Comparison of ENCODE assay signal across 1 cellular context in the genomic region with DNA sequence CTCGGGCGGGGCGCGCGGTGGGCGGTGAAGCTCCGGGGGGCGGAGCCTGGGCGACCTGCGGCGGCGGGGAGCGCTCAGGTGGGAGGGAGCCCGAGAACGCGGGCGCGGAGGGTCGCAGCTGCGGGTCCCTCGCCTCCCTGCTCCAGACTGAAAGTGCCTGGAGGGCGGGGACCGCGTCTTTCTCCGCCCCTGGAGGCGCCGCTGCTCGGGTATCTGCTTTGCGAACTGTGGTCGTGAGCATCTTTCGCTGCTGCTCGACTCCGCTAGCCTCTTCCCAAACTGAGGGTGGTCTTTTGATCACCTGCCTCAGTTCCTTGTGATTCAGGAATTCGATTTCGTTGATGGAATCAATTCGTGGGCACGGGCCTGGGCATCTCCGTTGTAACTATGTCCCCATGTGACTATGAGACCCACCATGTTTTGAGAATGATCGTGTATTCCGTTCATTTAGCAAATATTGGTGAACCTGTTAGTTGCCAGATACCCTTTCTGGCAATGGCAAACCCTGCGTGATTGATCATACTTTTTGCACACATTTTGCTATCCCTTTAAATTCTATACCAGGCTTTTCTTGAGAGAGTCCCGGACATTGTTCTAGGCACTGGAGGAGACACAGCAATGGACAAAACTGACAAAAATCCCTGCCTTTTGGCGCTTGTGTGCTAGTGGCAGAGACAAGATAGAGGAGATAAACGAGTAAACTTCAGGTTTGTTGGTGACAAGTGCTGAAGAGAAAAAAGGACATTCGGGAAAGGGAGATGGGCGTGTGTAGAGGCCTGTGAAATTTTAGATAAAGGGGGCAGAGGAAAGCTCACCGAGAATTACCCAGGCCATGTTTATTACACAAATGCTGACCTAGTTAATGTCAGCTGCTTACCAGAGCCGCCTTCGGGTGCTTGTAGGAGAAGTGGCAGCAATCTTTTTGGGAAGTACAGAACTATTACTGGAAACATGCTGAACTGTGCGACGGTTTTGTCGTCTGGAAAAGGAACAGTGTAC.
TF ChIP-seq lines count a peak whose summit lies in the region.

No MANE protein-coding gene starts in this region.

TF ChIP-seq in K562, 482 proteins besides CTCF, POLR2A, EP300 and RAD21 (continued from another document and continues in another):
- TF ChIP-seq, protein P1, sequence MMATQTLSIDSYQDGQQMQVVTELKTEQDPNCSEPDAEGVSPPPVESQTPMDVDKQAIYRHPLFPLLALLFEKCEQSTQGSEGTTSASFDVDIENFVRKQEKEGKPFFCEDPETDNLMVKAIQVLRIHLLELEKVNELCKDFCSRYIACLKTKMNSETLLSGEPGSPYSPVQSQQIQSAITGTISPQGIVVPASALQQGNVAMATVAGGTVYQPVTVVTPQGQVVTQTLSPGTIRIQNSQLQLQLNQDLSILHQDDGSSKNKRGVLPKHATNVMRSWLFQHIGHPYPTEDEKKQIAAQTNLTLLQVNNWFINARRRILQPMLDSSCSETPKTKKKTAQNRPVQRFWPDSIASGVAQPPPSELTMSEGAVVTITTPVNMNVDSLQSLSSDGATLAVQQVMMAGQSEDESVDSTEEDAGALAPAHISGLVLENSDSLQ (IDR thresholded peaks at IDR 0.05) = 0 out of 2 replicates have a peak, but pooled peaks have one; percentile 13
- TF ChIP-seq TBL1XR1 (IDR thresholded peaks at IDR 0.05; ENCODE audit: low read length in 2 of 2) (0 out of 4 replicates have a peak, but pooled peaks of 1 of the 2 experiments have one; percentile 16), KLF13 (tag; IDR thresholded peaks at IDR 0.05; ENCODE audit: borderline replicate concordance, low read depth) (no peak), ZBTB7A (IDR thresholded peaks at IDR 0.05; ENCODE audit: borderline replicate concordance, control insufficient read depth, low read depth, low read length) (peak; percentile 94), LARP7 (IDR thresholded peaks at IDR 0.05) (no peak), DDX20 (tag; IDR thresholded peaks at IDR 0.05; ENCODE audit: low read depth) (no peak), HNRNPLL (IDR thresholded peaks at IDR 0.05; ENCODE audit: low read depth, low read length, poor library complexity, severe bottlenecking) (no peak), PRPF4 (IDR thresholded peaks at IDR 0.05; ENCODE audit: insufficient read depth, low read depth, low read length, poor library complexity, severe bottlenecking) (no peak), PRMT5 (CRISPR knock-in tag; IDR thresholded peaks at IDR 0.05) (no peak), NFIC (IDR thresholded peaks at IDR 0.05) (no peak), NCOA1 (IDR thresholded peaks at IDR 0.05; ENCODE audit: low read depth) (no peak), CBFA2T3 (IDR thresholded peaks at IDR 0.05) (no peak), FOSL1 (tag; conservative IDR thresholded peaks at IDR 0.05) (no peak), HOXB6 (CRISPR knock-in tag; IDR thresholded peaks at IDR 0.05; ENCODE audit: borderline replicate concordance) (no peak), XRCC3 (IDR thresholded peaks at IDR 0.05) (no peak)
- TF ChIP-seq, protein P2, sequence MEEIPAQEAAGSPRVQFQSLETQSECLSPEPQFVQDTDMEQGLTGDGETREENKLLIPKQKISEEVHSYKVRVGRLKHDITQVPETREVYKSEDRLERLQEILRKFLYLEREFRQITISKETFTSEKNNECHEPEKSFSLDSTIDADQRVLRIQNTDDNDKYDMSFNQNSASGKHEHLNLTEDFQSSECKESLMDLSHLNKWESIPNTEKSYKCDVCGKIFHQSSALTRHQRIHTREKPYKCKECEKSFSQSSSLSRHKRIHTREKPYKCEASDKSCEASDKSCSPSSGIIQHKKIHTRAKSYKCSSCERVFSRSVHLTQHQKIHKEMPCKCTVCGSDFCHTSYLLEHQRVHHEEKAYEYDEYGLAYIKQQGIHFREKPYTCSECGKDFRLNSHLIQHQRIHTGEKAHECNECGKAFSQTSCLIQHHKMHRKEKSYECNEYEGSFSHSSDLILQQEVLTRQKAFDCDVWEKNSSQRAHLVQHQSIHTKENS (CRISPR knock-in tag; IDR thresholded peaks at IDR 0.05) = no peak
- TF ChIP-seq, protein P3, sequence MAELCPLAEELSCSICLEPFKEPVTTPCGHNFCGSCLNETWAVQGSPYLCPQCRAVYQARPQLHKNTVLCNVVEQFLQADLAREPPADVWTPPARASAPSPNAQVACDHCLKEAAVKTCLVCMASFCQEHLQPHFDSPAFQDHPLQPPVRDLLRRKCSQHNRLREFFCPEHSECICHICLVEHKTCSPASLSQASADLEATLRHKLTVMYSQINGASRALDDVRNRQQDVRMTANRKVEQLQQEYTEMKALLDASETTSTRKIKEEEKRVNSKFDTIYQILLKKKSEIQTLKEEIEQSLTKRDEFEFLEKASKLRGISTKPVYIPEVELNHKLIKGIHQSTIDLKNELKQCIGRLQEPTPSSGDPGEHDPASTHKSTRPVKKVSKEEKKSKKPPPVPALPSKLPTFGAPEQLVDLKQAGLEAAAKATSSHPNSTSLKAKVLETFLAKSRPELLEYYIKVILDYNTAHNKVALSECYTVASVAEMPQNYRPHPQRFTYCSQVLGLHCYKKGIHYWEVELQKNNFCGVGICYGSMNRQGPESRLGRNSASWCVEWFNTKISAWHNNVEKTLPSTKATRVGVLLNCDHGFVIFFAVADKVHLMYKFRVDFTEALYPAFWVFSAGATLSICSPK (IDR thresholded peaks at IDR 0.05; ENCODE audit: borderline replicate concordance) = no peak
- TF ChIP-seq, protein P4, sequence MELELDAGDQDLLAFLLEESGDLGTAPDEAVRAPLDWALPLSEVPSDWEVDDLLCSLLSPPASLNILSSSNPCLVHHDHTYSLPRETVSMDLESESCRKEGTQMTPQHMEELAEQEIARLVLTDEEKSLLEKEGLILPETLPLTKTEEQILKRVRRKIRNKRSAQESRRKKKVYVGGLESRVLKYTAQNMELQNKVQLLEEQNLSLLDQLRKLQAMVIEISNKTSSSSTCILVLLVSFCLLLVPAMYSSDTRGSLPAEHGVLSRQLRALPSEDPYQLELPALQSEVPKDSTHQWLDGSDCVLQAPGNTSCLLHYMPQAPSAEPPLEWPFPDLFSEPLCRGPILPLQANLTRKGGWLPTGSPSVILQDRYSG (tag; conservative IDR thresholded peaks at IDR 0.05; ENCODE audit: low read depth) = no peak
- TF ChIP-seq, protein P5, sequence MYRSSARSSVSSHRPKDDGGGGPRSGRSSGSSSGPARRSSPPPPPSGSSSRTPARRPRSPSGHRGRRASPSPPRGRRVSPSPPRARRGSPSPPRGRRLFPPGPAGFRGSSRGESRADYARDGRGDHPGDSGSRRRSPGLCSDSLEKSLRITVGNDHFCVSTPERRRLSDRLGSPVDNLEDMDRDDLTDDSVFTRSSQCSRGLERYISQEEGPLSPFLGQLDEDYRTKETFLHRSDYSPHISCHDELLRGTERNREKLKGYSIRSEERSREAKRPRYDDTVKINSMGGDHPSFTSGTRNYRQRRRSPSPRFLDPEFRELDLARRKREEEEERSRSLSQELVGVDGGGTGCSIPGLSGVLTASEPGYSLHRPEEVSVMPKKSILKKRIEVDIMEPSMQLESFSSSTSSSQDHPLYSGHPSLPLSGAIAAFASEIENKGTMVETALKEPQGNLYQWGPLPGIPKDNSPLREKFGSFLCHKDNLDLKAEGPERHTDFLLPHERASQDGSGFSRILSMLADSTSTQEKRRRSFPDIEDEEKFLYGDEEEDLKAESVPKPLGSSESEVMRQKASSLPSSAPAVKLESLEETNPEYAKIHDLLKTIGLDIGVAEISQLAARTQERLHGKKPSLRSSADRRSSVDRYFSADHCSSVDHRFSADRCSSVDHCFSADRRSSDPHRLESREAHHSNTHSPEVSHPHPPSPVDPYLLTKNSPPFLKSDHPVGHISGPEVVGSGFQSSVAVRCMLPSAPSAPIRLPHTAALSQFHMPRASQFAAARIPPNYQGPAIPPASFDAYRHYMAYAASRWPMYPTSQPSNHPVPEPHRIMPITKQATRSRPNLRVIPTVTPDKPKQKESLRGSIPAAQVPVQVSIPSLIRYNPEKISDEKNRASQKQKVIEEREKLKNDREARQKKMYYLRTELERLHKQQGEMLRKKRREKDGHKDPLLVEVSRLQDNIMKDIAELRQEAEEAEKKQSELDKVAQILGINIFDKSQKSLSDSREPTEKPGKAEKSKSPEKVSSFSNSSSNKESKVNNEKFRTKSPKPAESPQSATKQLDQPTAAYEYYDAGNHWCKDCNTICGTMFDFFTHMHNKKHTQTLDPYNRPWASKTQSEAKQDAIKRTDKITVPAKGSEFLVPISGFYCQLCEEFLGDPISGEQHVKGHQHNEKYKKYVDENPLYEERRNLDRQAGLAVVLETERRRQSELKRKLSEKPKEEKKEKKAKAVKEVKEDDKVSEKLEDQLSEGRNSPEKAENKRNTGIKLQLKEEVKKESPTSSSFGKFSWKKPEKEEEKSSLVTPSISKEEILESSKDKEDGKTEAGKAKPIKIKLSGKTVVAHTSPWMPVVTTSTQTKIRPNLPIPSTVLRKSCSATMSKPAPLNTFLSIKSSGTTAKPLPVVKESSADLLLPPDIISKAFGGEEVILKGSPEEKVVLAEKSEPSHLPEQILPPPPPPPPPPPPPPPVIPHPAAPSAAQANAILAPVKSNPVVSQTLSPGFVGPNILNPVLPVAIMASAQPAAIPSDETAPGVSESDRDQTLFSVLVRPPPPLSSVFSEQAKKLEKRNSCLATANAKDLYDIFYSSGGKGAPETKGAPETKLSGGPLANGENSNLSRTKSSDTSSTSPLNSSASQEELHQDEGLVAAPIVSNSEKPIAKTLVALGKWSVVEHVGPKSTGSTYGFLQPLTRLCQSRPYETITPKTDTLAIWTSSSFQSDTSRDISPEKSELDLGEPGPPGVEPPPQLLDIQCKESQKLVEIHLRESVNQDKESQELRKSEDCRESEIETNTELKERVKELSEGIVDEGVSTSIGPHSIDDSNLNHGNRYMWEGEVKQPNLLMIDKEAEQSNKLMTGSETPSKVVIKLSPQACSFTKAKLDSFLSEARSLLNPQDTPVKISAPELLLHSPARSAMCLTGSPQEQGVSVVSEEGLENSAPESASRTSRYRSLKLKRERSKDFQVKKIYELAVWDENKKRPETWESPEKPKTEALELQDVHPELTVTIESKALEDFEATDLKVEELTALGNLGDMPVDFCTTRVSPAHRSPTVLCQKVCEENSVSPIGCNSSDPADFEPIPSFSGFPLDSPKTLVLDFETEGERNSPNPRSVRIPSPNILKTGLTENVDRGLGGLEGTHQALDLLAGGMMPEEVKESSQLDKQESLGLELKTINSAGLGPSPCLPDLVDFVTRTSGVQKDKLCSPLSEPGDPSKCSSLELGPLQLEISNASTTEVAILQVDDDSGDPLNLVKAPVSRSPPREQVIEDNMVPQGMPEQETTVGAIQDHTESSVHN (IDR thresholded peaks at IDR 0.05; ENCODE audit: borderline replicate concordance in 1 of 2, low read depth in 1 of 2) = no peak
- TF ChIP-seq, protein P6, sequence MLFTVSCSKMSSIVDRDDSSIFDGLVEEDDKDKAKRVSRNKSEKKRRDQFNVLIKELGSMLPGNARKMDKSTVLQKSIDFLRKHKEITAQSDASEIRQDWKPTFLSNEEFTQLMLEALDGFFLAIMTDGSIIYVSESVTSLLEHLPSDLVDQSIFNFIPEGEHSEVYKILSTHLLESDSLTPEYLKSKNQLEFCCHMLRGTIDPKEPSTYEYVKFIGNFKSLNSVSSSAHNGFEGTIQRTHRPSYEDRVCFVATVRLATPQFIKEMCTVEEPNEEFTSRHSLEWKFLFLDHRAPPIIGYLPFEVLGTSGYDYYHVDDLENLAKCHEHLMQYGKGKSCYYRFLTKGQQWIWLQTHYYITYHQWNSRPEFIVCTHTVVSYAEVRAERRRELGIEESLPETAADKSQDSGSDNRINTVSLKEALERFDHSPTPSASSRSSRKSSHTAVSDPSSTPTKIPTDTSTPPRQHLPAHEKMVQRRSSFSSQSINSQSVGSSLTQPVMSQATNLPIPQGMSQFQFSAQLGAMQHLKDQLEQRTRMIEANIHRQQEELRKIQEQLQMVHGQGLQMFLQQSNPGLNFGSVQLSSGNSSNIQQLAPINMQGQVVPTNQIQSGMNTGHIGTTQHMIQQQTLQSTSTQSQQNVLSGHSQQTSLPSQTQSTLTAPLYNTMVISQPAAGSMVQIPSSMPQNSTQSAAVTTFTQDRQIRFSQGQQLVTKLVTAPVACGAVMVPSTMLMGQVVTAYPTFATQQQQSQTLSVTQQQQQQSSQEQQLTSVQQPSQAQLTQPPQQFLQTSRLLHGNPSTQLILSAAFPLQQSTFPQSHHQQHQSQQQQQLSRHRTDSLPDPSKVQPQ (CRISPR knock-in tag; IDR thresholded peaks at IDR 0.05; ENCODE audit: borderline replicate concordance) = no peak
- TF ChIP-seq, protein P7, sequence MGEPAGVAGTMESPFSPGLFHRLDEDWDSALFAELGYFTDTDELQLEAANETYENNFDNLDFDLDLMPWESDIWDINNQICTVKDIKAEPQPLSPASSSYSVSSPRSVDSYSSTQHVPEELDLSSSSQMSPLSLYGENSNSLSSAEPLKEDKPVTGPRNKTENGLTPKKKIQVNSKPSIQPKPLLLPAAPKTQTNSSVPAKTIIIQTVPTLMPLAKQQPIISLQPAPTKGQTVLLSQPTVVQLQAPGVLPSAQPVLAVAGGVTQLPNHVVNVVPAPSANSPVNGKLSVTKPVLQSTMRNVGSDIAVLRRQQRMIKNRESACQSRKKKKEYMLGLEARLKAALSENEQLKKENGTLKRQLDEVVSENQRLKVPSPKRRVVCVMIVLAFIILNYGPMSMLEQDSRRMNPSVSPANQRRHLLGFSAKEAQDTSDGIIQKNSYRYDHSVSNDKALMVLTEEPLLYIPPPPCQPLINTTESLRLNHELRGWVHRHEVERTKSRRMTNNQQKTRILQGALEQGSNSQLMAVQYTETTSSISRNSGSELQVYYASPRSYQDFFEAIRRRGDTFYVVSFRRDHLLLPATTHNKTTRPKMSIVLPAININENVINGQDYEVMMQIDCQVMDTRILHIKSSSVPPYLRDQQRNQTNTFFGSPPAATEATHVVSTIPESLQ (CRISPR knock-in tag; IDR thresholded peaks at IDR 0.05) = 0 out of 2 replicates have a peak, but pooled peaks have one; percentile 25
- TF ChIP-seq, protein P8, sequence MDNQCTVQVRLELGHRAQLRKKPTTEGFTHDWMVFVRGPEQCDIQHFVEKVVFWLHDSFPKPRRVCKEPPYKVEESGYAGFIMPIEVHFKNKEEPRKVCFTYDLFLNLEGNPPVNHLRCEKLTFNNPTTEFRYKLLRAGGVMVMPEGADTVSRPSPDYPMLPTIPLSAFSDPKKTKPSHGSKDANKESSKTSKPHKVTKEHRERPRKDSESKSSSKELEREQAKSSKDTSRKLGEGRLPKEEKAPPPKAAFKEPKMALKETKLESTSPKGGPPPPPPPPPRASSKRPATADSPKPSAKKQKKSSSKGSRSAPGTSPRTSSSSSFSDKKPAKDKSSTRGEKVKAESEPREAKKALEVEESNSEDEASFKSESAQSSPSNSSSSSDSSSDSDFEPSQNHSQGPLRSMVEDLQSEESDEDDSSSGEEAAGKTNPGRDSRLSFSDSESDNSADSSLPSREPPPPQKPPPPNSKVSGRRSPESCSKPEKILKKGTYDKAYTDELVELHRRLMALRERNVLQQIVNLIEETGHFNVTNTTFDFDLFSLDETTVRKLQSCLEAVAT (IDR thresholded peaks at IDR 0.05) = peak in 1 of 2 experiments; percentile 38; a peak in 1 of 4 replicates
- TF ChIP-seq, protein P9, sequence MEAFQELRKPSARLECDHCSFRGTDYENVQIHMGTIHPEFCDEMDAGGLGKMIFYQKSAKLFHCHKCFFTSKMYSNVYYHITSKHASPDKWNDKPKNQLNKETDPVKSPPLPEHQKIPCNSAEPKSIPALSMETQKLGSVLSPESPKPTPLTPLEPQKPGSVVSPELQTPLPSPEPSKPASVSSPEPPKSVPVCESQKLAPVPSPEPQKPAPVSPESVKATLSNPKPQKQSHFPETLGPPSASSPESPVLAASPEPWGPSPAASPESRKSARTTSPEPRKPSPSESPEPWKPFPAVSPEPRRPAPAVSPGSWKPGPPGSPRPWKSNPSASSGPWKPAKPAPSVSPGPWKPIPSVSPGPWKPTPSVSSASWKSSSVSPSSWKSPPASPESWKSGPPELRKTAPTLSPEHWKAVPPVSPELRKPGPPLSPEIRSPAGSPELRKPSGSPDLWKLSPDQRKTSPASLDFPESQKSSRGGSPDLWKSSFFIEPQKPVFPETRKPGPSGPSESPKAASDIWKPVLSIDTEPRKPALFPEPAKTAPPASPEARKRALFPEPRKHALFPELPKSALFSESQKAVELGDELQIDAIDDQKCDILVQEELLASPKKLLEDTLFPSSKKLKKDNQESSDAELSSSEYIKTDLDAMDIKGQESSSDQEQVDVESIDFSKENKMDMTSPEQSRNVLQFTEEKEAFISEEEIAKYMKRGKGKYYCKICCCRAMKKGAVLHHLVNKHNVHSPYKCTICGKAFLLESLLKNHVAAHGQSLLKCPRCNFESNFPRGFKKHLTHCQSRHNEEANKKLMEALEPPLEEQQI (IDR thresholded peaks at IDR 0.05) = no peak
